14 cellular contexts compared by ENCODE assay signal in genomic region chr5:93378073-93378472, GRCh38.
A peak's percentile ranks its signal among the peaks of the same experiment; 100 is the strongest.
DNase-seq lines count a peak whose midpoint lies in the region; ATAC-seq and TF ChIP-seq lines count a peak whose summit lies in the region.
"Had no signal": no experiment of that assay in that cellular context is flagged by ENCODE, and none has a peak within 500 bp of the region (broad histone marks: within the 10 kb centered on the region; RNA-seq: fewer than 3 reads in every experiment).

No MANE protein-coding gene starts in this region.

- no peak overlapping the region for H3K4me3 ChIP-seq in AG09309 (ENCODE audit: control insufficient read depth, low read depth, low read length)
- H3K4me3 ChIP-seq in fibroblast of mammary gland (ENCODE audit: control insufficient read depth, low read depth, low read length): no peak overlapping the region
- H3K4me3 ChIP-seq: HAP-1, transverse colon had no signal

- H3K36me3 Mint-ChIP-seq in HFFc6 (ENCODE audit: low read depth): peaks cover 7% of the 10 kb centered on the region; the same call in 1 of the 2 replicates

- no peaks in the 10 kb centered on the region; the same call in 1 of the 2 replicates for H3K9me3 Mint-ChIP-seq in HFFc6

- no peaks in the 10 kb centered on the region; the same call in 1 of the 2 replicates for H3K27me3 Mint-ChIP-seq in HFFc6 (ENCODE audit: insufficient read depth)

- ATAC-seq in HG02759 (IDR thresholded peaks at IDR 0.05; ENCODE audit: unreplicated experiment) (no peak), GM18907 (IDR thresholded peaks at IDR 0.05; ENCODE audit: unreplicated experiment) (no peak)
- ATAC-seq: activated CD8-positive, alpha-beta T cell treated with anti-CD3 and anti-CD28 coated beads, Interleukin-2, amount 10 ng/mL, durations not matched to agents 7 days and 5 days; activated naive CD4-positive, alpha-beta T cell treated with anti-CD3 and anti-CD28 coated beads, Interleukin-2, amount 50 U/mL, for 72 hours had no signal

- H3K4me3 Mint-ChIP-seq in HFFc6: peak overlapping the region; percentile 5; the same call in 1 of the 2 replicates
- H3K4me3 Mint-ChIP-seq: activated CD8-positive, alpha-beta T cell treated with anti-CD3 and anti-CD28 coated beads, Interleukin-2, amount 10 ng/mL, durations not matched to agents 7 days and 5 days had no signal

- peaks cover 32% of the 10 kb centered on the region for H3K4me1 Mint-ChIP-seq in HFFc6 (ENCODE audit: low read depth)

- DNase-seq in AG09309 (ENCODE audit: low read depth): peak; percentile 40
- peak; percentile 70 for DNase-seq in HFFc6
- DNase-seq in RPMI7951 (ENCODE audit: low read depth): peak; percentile 88
- peak; percentile 89 for DNase-seq in fibroblast of mammary gland (ENCODE audit: low read depth)
- DNase-seq in T-helper 1 cell: no peak
- DNase-seq in NCI-H226: no peak
- DNase-seq: activated CD8-positive, alpha-beta T cell treated with anti-CD3 and anti-CD28 coated beads, Interleukin-2, amount 10 ng/mL, durations not matched to agents 7 days and 5 days; BE2C; T-helper 9 cell; transverse colon had no signal

- peak overlapping the region; percentile 66 for H3K27ac Mint-ChIP-seq in HFFc6
- H3K27ac Mint-ChIP-seq: activated CD8-positive, alpha-beta T cell treated with anti-CD3 and anti-CD28 coated beads, Interleukin-2, amount 10 ng/mL, durations not matched to agents 7 days and 5 days; activated naive CD4-positive, alpha-beta T cell treated with anti-CD3 and anti-CD28 coated beads, Interleukin-2, amount 50 U/mL, for 72 hours had no signal

- TF ChIP-seq CTCF in AG09309 (IDR thresholded peaks at IDR 0.05; ENCODE audit: control insufficient read depth, insufficient read depth, low read depth, low read length, missing control alignments) (no peak), HFFc6 (IDR thresholded peaks at IDR 0.05) (no peak), fibroblast of mammary gland (conservative IDR thresholded peaks at IDR 0.05; ENCODE audit: control insufficient read depth, insufficient read depth, low read depth, low read length) (no peak)

Comparison
In these comparisons a context has a peak if more than half of its experiments do, and no peak if none do; other contexts are left out.
1. DNase-seq: peak in AG09309 (single experiment), HFFc6 (single experiment), RPMI7951 (single experiment) and fibroblast of mammary gland (single experiment); none in T-helper 1 cell (0 of 5) and NCI-H226 (single experiment).